ENCODE assay signal across 9 cellular contexts in the genomic region with DNA sequence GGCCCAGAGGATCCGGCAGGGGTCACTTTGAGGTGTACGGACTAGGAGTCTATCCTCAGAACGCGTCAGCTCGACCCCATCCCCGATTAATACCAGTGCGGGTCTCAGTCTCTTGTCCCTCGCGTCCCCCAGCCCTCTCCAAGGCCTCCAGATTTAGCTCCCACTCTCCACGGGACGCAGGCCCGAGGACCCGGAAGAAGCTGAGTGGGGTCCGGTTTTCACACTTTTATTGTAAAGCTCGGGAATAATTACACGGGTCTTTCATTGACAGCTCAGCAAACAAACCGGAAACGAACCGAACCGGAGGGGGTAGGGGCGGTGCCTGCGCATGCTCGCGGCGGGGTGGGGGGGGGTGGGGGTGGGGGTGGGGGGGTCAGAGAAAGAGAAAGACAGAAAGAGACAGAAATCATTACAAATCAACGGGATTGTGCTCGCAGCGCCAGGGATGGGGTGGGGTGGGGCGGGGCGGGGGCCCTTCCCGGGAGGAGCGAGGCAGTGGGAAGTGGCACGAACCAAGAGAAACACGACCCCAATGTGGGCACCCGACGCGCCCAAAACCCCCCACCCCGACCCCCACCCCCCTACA. TPM values are rescaled to one million over a fixed set of nuclear protein-coding genes. Genes with fewer than 3 reads are reported as not detected.
DNase-seq lines count a peak whose midpoint lies in the region; ATAC-seq and TF ChIP-seq lines count a peak whose summit lies in the region.
"Had no signal": no experiment of that assay in that cellular context is flagged by ENCODE, and none has a peak within 500 bp of the region (broad histone marks: within the 10 kb centered on the region; RNA-seq: fewer than 3 reads in every experiment).

No MANE protein-coding gene starts in this region.

- peak; percentile 65 for DNase-seq in COLO829 (ENCODE audit: low spot score)
- DNase-seq in NCI-H2029 treated with DMSO at 0.1 percent for 48 hours (lab: John Stamatoyannopoulos, UW) = peak; percentile 62
- DNase-seq in activated effector memory CD4-positive, alpha-beta T cell treated with Interleukin-2 at 50 U/mL for 16 hours = peak; percentile 18
- DNase-seq in fibroblast of villous mesenchyme (ENCODE audit: low read depth) = peak; percentile 22
- no peak for DNase-seq in aorta
- no peak for DNase-seq in GDM1 (lab: John Stamatoyannopoulos, UW)

- peak overlapping the region; percentile 58 for H2AFZ ChIP-seq in neuron (ENCODE audit: low read depth, low read length)

- ATAC-seq in GM21619 (IDR thresholded peaks at IDR 0.05; ENCODE audit: unreplicated experiment) (peak; percentile 2), aorta (ENCODE audit: low FRiP score) (peak; percentile 58)

- no peaks in the 10 kb centered on the region for H3K9me3 ChIP-seq in neuron (ENCODE audit: low read length)
- no peaks in the 10 kb centered on the region for H3K9me3 ChIP-seq in aorta (ENCODE audit: control insufficient read depth, low read length)

- H3K27me3 ChIP-seq in neuron (ENCODE audit: insufficient read depth, low read length) = no peaks in the 10 kb centered on the region
- H3K27me3 ChIP-seq in aorta (ENCODE audit: control insufficient read depth in 1 of 2, insufficient read depth in 2 of 2, low read length in 1 of 2) = no peaks in the 10 kb centered on the region

- H3K4me3 ChIP-seq in fibroblast of villous mesenchyme (ENCODE audit: low read depth, low read length) = peak overlapping the region; percentile 77
- H3K4me3 ChIP-seq in neuron (ENCODE audit: low read length) = peak overlapping the region; percentile 58
- peak overlapping the region; percentile 78 to 83 for H3K4me3 ChIP-seq in aorta (ENCODE audit: low read length in 2 of 2)

- H3K4me1 ChIP-seq in neuron (ENCODE audit: insufficient read depth, low read length) (peaks cover 36% of the 10 kb centered on the region), aorta (ENCODE audit: control insufficient read depth in 1 of 2, insufficient read depth in 2 of 2, low read length in 2 of 2) (no peaks in the 10 kb centered on the region)

- 0% methylated on average over 24 to 38 of the region's 38 CpGs for WGBS in aorta, 2 donors

- intact Hi-C loops in aorta (cut with DNase I) = no loop called here

- H3K36me3 ChIP-seq in neuron (ENCODE audit: insufficient read depth, low read length) (peaks cover 11% of the 10 kb centered on the region), aorta (ENCODE audit: control insufficient read depth in 1 of 2, insufficient read depth in 2 of 2, low read length in 1 of 2) (no peaks in the 10 kb centered on the region)

- peak overlapping the region; percentile 3 to 82 for H3K27ac ChIP-seq in aorta (ENCODE audit: low read depth in 1 of 2, low read length in 2 of 2)

- TF ChIP-seq CTCF in fibroblast of villous mesenchyme (IDR thresholded peaks at IDR 0.05; ENCODE audit: insufficient read depth, low read depth, low read length) = no peak

RNA-seq across cellular contexts. Expression of gene PCDH1, which starts 27.9 kb away (rescaled TPM):
- 0.43 and 3.5 TPM in 2 replicates for total RNA-seq in fibroblast of villous mesenchyme
- total RNA-seq in aorta = 10 to 100 TPM; 29.4 to 41.9 TPM
- 1 to 10 TPM; 1.4 to 2.5 TPM for polyA plus RNA-seq in aorta
- total RNA-seq: T-helper 1 cell treated with Interleukin-12 subunit alpha and Interleukin-12 subunit beta and Interleukin-4 antibody, amounts not matched to agents 30 ng/mL and 1 ng/mL, for 36 hours had no signal

Comparison
In these comparisons a context has a peak if more than half of its experiments do, and no peak if none do; other contexts are left out.
1. DNase-seq: peak in COLO829 (single experiment), NCI-H2029 treated with DMSO at 0.1 percent for 48 hours (single experiment), activated effector memory CD4-positive, alpha-beta T cell treated with Interleukin-2 at 50 U/mL for 16 hours (single experiment) and fibroblast of villous mesenchyme (single experiment); none in aorta (0 of 2) and GDM1 (single experiment).
2. Peak in every context shown above with its lines, with median percentiles within 50 percentile points of each other: H3K4me3 ChIP-seq.